In the genomic region with DNA sequence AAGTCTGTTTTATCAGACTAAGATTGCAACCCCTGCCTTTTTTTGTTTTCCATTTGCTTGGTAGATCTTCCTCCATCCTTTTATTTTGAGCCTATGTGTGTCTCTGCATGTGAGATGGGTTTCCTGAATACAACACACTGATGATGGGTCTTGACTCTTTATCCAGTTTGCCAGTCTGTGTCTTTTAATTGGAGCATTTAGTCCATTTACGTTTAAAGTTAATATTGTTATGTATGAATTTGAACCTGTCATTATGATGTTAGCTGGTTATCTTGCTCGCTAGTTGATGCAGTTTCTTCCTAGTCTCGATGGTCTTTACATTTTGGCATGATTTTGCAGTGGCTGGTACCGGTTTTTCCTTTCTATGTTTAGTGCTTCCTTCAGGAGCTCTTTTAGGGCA, we compare ENCODE assay signal across 1 cellular context.
DNase-seq lines count a peak whose midpoint lies in the region; ATAC-seq, FAIRE-seq and TF ChIP-seq lines count a peak whose summit lies in the region.
"Not testable (repeated sequence)": the region's sequence is repeated elsewhere in the genome, so short reads cannot be mapped to it uniquely, and the experiment has no call there.

No MANE protein-coding gene starts in this region.

- not testable (repeated sequence) for H3K4me3 ChIP-seq in K562

- not testable (repeated sequence) for TF ChIP-seq CTCF in K562 (IDR thresholded peaks at IDR 0.05 in 2 of 3, conservative IDR thresholded peaks at IDR 0.05 in 1 of 3; ENCODE audit: insufficient read depth in 2 of 3, low read depth in 1 of 3, low read length in 3 of 3)

- H3K9me1 ChIP-seq in K562 (ENCODE audit: control insufficient read depth, insufficient read depth, low read length), result not testable (repeated sequence)

- not testable (repeated sequence) for ATAC-seq in K562

- not testable (repeated sequence) for TF ChIP-seq RAD21 in K562 (CRISPR knock-in tag; conservative IDR thresholded peaks at IDR 0.05 in 1 of 2, IDR thresholded peaks at IDR 0.05 in 1 of 2)

- not testable (repeated sequence) for TF ChIP-seq POLR2A in K562 (conservative IDR thresholded peaks at IDR 0.05)

- POLR2A ChIA-PET in K562 (lab: Yijun Ruan, JAX), result not testable (repeated sequence)

- not testable (repeated sequence) for BruUV-seq in K562 (replicated peaks; lab: Mats Ljungman, UMichigan)

- not testable (repeated sequence) for H4K20me1 ChIP-seq in K562 (replicated peaks; ENCODE audit: control insufficient read depth, insufficient read depth, low read length)

- H3K9ac ChIP-seq in K562 (ENCODE audit: insufficient read depth in 1 of 2, low read depth in 2 of 2, low read length in 2 of 2), result not testable (repeated sequence)

- 50% methylated on average over 4 of the region's 4 CpGs for WGBS in K562 (ENCODE audit: insufficient coverage, low coverage, missing lambda C conversion rate)

- CTCF ChIA-PET in K562 (lab: Yijun Ruan, JAX; ENCODE audit: low intra/inter-chr PET ratio), result not testable (repeated sequence)

- not testable (repeated sequence) for H3K9me3 ChIP-seq in K562 (replicated peaks; ENCODE audit: control insufficient read depth, insufficient read depth, low read depth, low read length)

- not testable (repeated sequence) for H3K4me2 ChIP-seq in K562 (ENCODE audit: insufficient read depth, low read length)

- not testable (repeated sequence) for H3K27ac ChIP-seq in K562 (ENCODE audit: extremely low read depth, low read depth, low read length)

- H2AFZ ChIP-seq in K562 (ENCODE audit: low read depth, low read length), result not testable (repeated sequence)

- DNase-seq in K562 (ENCODE audit: extremely low read depth in 1 of 4, low spot score in 3 of 4), result not testable (repeated sequence)

- H3K4me1 ChIP-seq in K562 (replicated peaks in 1 of 2; ENCODE audit: control insufficient read depth in 2 of 2, insufficient read depth in 2 of 2, low read length in 2 of 2), result not testable (repeated sequence)

- not testable (repeated sequence) for TF ChIP-seq EP300 in K562 (IDR thresholded peaks at IDR 0.05; ENCODE audit: low read length)

- not testable (repeated sequence) for H3K27me3 ChIP-seq in K562 (ENCODE audit: control insufficient read depth in 2 of 2, insufficient read depth in 2 of 2, low read length in 2 of 2)

- in situ Hi-C loops in K562 (cut with MboI), result not testable (repeated sequence)

- H3K79me2 ChIP-seq in K562 (ENCODE audit: control insufficient read depth, insufficient read depth, low read length), result not testable (repeated sequence)

- not testable (repeated sequence) for H3K36me3 ChIP-seq in K562 (ENCODE audit: control insufficient read depth, insufficient read depth, low read length)

- intact Hi-C loops in K562 (cut with micrococcal nuclease), result not testable (repeated sequence)

- FAIRE-seq in K562 (lab: Jason Lieb, UNC), result not testable (repeated sequence)

TF ChIP-seq in K562, 482 proteins besides CTCF, POLR2A, EP300 and RAD21:
- peak; percentile 93 for TF ChIP-seq ZNF507 (tag; conservative IDR thresholded peaks at IDR 0.05)
TF ChIP-seq in K562: peak in this region for 1; not testable (repeated sequence) for 481.
